Comparison of ENCODE assay signal across 32 cellular contexts in genomic region chr18:23916338-23916737, GRCh38.
"Had no signal": no experiment of that assay in that cellular context is flagged by ENCODE, and none has a peak within 500 bp of the region (broad histone marks: within the 10 kb centered on the region; RNA-seq: fewer than 3 reads in every experiment).

No MANE protein-coding gene starts in this region.

- H3K27me3 Mint-ChIP-seq: activated naive CD4-positive, alpha-beta T cell treated with anti-CD3 and anti-CD28 coated beads, Interleukin-2, amount 50 U/mL, for 24 hours had no signal

- DNase-seq: activated CD4-positive, alpha-beta memory T cell treated with anti-CD3 and anti-CD28 coated beads, Interleukin-2, amount 10 ng/mL, durations not matched to agents 7 days and 5 days; activated CD4-positive, alpha-beta T cell treated with anti-CD3 and anti-CD28 coated beads for 1 hour; activated CD4-positive, alpha-beta T cell treated with anti-CD3 and anti-CD28 coated beads for 48 hours; activated CD4-positive, CD25-positive, alpha-beta regulatory T cell; activated CD8-positive, alpha-beta memory T cell treated with anti-CD3 and anti-CD28 coated beads for 24 hours; activated CD8-positive, alpha-beta memory T cell treated with anti-CD3 and anti-CD28 coated beads, Interleukin-2, amount 10 ng/mL, durations not matched to agents 7 days and 5 days; activated gamma-delta T cell; activated naive CD4-positive, alpha-beta T cell treated with Interleukin-2 at 50 U/mL for 16 hours; activated naive CD8-positive, alpha-beta T cell treated with anti-CD3 and anti-CD28 coated beads, Interleukin-2, amount 10 ng/mL, durations not matched to agents 7 days and 5 days; activated T-cell treated with anti-CD3 and anti-CD28 coated beads, Interleukin-2, amount 50 U/mL, for 1 hour; adrenal gland; body of pancreas; NCI-H1092 treated with DMSO at 0.1 percent for 48 hours; NCI-H146; NCI-H187; NCI-H2029 treated with DMSO at 0.1 percent for 48 hours; NCI-H2107; NCI-H2171; NCI-H510A; NCI-H526; NCI-H748 treated with DMSO at 0.1 percent for 48 hours; NK-92 treated with Interleukin-12 subunit alpha and Interleukin-12 subunit beta, amount 100 ng/mL, for 24 hours; PC-3; Peyer's patch; RPMI8226; SHP77 treated with DMSO at 0.1 percent for 48 hours; T1000; WERI-Rb-1 had no signal

- H3K4me3 ChIP-seq: adrenal gland, body of pancreas, breast epithelium, Peyer's patch, SJSA1 had no signal

- ATAC-seq: activated CD8-positive, alpha-beta memory T cell treated with anti-CD3 and anti-CD28 coated beads, Interleukin-2, amount 10 ng/mL, durations not matched to agents 7 days and 5 days; body of pancreas; PC-3 had no signal

- H3K9me3 Mint-ChIP-seq: activated CD4-positive, alpha-beta memory T cell treated with anti-CD3 and anti-CD28 coated beads, Interleukin-2, amount 10 ng/mL, durations not matched to agents 7 days and 5 days; activated naive CD4-positive, alpha-beta T cell treated with anti-CD3 and anti-CD28 coated beads, Interleukin-2, amount 50 U/mL, for 24 hours; activated naive CD8-positive, alpha-beta T cell treated with anti-CD3 and anti-CD28 coated beads, Interleukin-2, amount 10 ng/mL, durations not matched to agents 7 days and 5 days; activated T-helper 2 cell treated with anti-CD3 and anti-CD28 coated beads, Interferon-gamma antibody, Interleukin-2, Interleukin-4, amounts not matched to agents 10 μg/mL and 5 μg/mL and 100 μg/mL, durations not matched to agents 14 hours and 24 hours and 36 hours had no signal

- H3K36me3 Mint-ChIP-seq: activated CD8-positive, alpha-beta memory T cell treated with anti-CD3 and anti-CD28 coated beads, Interleukin-2, amount 10 ng/mL, durations not matched to agents 7 days and 5 days; activated naive CD4-positive, alpha-beta T cell treated with anti-CD3 and anti-CD28 coated beads, Interleukin-2, amount 50 U/mL, for 24 hours had no signal

- H3K4me3 Mint-ChIP-seq: activated CD4-positive, alpha-beta memory T cell treated with anti-CD3 and anti-CD28 coated beads, Interleukin-2, amount 10 ng/mL, durations not matched to agents 7 days and 5 days; activated CD8-positive, alpha-beta memory T cell treated with anti-CD3 and anti-CD28 coated beads, Interleukin-2, amount 10 ng/mL, durations not matched to agents 7 days and 5 days; activated naive CD4-positive, alpha-beta T cell treated with anti-CD3 and anti-CD28 coated beads, Interleukin-2, amount 50 U/mL, for 24 hours; activated naive CD8-positive, alpha-beta T cell treated with anti-CD3 and anti-CD28 coated beads, Interleukin-2, amount 10 ng/mL, durations not matched to agents 7 days and 5 days had no signal
